ENCODE assay signal across 1 cellular context in genomic region chr20:36170542-36171215, GRCh38.
TF ChIP-seq lines count a peak whose summit lies in the region.

No MANE protein-coding gene starts in this region.

TF ChIP-seq in IMR-90, 13 proteins besides CTCF, POLR2A, EP300 and RAD21:
- no peak for TF ChIP-seq RFX5 (IDR thresholded peaks at IDR 0.05; ENCODE audit: low read depth, low read length)
- no peak for TF ChIP-seq ELK1 (IDR thresholded peaks at IDR 0.05; ENCODE audit: borderline replicate concordance, low read depth, low read length)
TF ChIP-seq in IMR-90: peak in this region for 0.
